36 cellular contexts compared by ENCODE assay signal in genomic region chr19:54128441-54128725, GRCh38. TPM values are rescaled to one million over a fixed set of nuclear protein-coding genes. Genes with fewer than 3 reads are reported as not detected.
"Had no signal": no experiment of that assay in that cellular context is flagged by ENCODE, and none has a peak within 500 bp of the region (broad histone marks: within the 10 kb centered on the region; RNA-seq: fewer than 3 reads in every experiment).

No MANE protein-coding gene starts in this region.

- H3K27me3 ChIP-seq: MG63 had no signal

- H3K27ac ChIP-seq: KMS-11 had no signal

- H3K4me3 ChIP-seq: MG63 had no signal

- H3K9ac ChIP-seq: KMS-11 had no signal

- DNase-seq: Karpas-422, Kasumi-1, KBM-7, KG1, MG63, MM.1S, MV-4-11, NCI-H1048, NCI-H1092, NCI-H1092 treated with DMSO at 0.1 percent for 48 hours, NCI-H1105, NCI-H1105 treated with DMSO at 0.1 percent for 48 hours, NCI-H1417 treated with DMSO at 0.1 percent for 48 hours, NCI-H1436, NCI-H1436 treated with DMSO at 0.1 percent for 48 hours, NCI-H146, NCI-H1694, NCI-H1694 treated with DMSO at 0.1 percent for 48 hours, NCI-H187, NCI-H187 treated with DMSO at 0.1 percent for 48 hours, NCI-H1930, NCI-H2029, NCI-H2029 treated with DMSO at 0.1 percent for 48 hours, NCI-H2081, NCI-H2081 treated with DMSO at 0.1 percent for 48 hours, NCI-H2107, NCI-H2171, NCI-H2171 treated with DMSO at 0.1 percent for 48 hours, NCI-H2227 treated with DMSO at 0.1 percent for 48 hours, NCI-H226, NCI-H345, NCI-H446, NCI-H446 treated with DMSO at 0.1 percent for 48 hours, NCI-H510A had no signal

- H3K9me3 ChIP-seq: MG63 had no signal

RNA-seq across cellular contexts. Expression of gene OSCAR, which starts 27.8 kb away (rescaled TPM):
- total RNA-seq: M059J had no signal
